18 cellular contexts compared by ENCODE assay signal in the genomic region with DNA sequence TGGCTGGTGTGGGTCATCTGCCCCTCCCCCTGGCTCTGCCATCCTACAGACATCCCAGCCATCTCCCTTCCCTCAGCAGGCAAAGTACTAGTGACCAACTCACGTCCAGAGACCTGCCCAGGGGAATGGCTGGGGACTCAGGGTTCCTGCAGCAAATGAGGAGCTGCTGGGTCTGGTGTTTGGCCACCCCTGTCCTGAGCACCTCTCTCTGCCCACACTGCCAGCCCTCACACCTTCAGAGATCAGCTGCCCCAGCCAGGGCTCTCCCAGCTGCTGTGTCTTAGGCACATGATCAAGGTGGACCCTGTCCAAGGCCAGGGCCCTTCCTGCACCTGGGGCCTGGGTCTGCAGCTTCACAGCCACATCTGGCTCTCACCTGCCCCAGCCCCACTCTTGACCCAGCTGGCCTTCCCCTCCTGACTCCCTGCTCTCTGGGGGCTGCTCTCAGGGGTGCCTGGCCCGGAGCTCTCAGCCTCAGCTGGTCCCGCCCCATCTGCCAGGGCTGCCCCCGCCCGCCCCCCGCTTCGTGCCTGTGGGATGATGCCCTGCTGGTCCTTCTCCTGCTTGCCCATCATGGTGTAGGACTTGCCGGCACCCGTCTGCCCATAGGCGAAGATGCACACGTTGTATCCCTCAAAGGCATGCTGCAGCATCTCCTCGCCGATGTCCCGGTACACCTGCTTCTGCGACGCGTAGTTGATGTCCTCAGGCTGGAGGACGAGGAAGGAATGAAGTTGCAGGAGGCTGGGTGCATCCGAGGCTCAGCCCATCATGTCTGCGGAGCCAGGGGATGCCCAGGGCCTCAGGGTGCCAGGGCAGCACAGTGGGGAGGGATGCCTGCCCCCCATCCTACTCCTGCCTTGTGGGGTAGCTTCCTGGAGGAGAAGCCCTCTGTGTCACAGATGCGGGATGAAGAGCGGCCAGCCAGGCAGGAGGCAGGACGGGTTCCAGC. TPM values are rescaled to one million over a fixed set of nuclear protein-coding genes. Genes with fewer than 3 reads are reported as not detected.
DNase-seq lines count a peak whose midpoint lies in the region; ATAC-seq and TF ChIP-seq lines count a peak whose summit lies in the region.
"Had no signal": no experiment of that assay in that cellular context is flagged by ENCODE, and none has a peak within 500 bp of the region (broad histone marks: within the 10 kb centered on the region; RNA-seq: fewer than 3 reads in every experiment).

No MANE protein-coding gene starts in this region.

- no peak overlapping the region for H3K4ac ChIP-seq in H9 (ENCODE audit: low read depth, low read length)

- no peaks in the 10 kb centered on the region for H3K9me3 Mint-ChIP-seq in H9

- H2BK12ac ChIP-seq in H9 (ENCODE audit: insufficient read length, low read depth, low read length), result no peak overlapping the region

- no peak overlapping the region for H2AK5ac ChIP-seq in H9 (ENCODE audit: insufficient read length, low read length)

- no peak overlapping the region for H4K5ac ChIP-seq in H9 (ENCODE audit: insufficient read length, low read depth, low read length)

- no peak overlapping the region for H2BK5ac ChIP-seq in H9 (ENCODE audit: insufficient read length, low read length)

- no peaks in the 10 kb centered on the region for H3K23me2 ChIP-seq in H9 (ENCODE audit: insufficient read length, low read depth, low read length, poor library complexity, severe bottlenecking)

- H4K91ac ChIP-seq in H9 (ENCODE audit: insufficient read length, low read depth, low read length), result no peak overlapping the region

- no peak overlapping the region for H3K4me3 Mint-ChIP-seq in H9

- no peak overlapping the region for H3K9ac ChIP-seq in H9 (ENCODE audit: extremely low read depth, insufficient read length, low read length)

- H4K8ac ChIP-seq in H9 (replicated peaks; ENCODE audit: insufficient read length, low read depth, low read length), result no peak overlapping the region

- H4K20me1 ChIP-seq in H9 (ENCODE audit: control insufficient read depth, insufficient read depth, insufficient read length), result no peaks in the 10 kb centered on the region

- H3K27me3 ChIP-seq in H9 (ENCODE audit: insufficient read depth, low read length), result no peaks in the 10 kb centered on the region
- H3K27me3 ChIP-seq: Peyer's patch had no signal

- intact Hi-C loops in left ventricle myocardium superior (cut with micrococcal nuclease) (no loop called here), posterior vena cava (cut with DNase I) (no loop called here)

- no peaks in the 10 kb centered on the region for H3K27me3 Mint-ChIP-seq in H9 (ENCODE audit: low read depth)

- H3T11ph ChIP-seq in H9 (ENCODE audit: low read length), result no peak overlapping the region

- H2BK15ac ChIP-seq in H9 (ENCODE audit: low read depth, low read length), result no peak overlapping the region

- peak overlapping the region in 2 of 3 experiments; percentile 68 to 96; a peak in 3 of 7 replicates for H3K27ac Mint-ChIP-seq in H9

- no peak overlapping the region for H3K18ac ChIP-seq in H9 (ENCODE audit: insufficient read length, low read depth, low read length)

- H2BK120ac ChIP-seq in H9 (ENCODE audit: low read depth, low read length, poor library complexity, severe bottlenecking), result no peak overlapping the region

- no peak for TF ChIP-seq CTCF in H9 (conservative IDR thresholded peaks at IDR 0.05)

- H3K56ac ChIP-seq in H9 (ENCODE audit: insufficient read length, low read depth, low read length), result no peak overlapping the region

- H3K14ac ChIP-seq in H9 (ENCODE audit: insufficient read depth, low read length), result no peak overlapping the region; the same call in 1 of the 2 replicates

- H3K79me2 ChIP-seq in H9 (ENCODE audit: insufficient read depth, low read length), result peaks cover 2% of the 10 kb centered on the region; the same call in 1 of the 2 replicates

- peaks cover 4% of the 10 kb centered on the region for H3K79me1 ChIP-seq in H9 (ENCODE audit: insufficient read depth, low read depth, low read length, poor library complexity, severe bottlenecking)

- DNase-seq in activated CD8-positive, alpha-beta memory T cell treated with anti-CD3 and anti-CD28 coated beads, Interleukin-2, amount 50 U/mL, for 4 hours, result peak; percentile 12
- DNase-seq in activated CD8-positive, alpha-beta memory T cell treated with anti-CD3 and anti-CD28 coated beads, Interleukin-2, amount 50 U/mL, for 48 hours, result no peak
- DNase-seq in H9 (no peak), left ventricle myocardium superior (peak; percentile 12), posterior vena cava (ENCODE audit: low spot score) (peak; percentile 62), NCI-H187 treated with DMSO at 0.1 percent for 48 hours (lab: John Stamatoyannopoulos, UW) (no peak), UCSD-AML1 (lab: John Stamatoyannopoulos, UW; ENCODE audit: unreplicated experiment) (no peak)
- DNase-seq: Caco-2, DMS79, H7, Karpas-422, MM.1S, NCI-H1930, NCI-H2171, NCI-H774, Peyer's patch had no signal

- H3K9me3 ChIP-seq in H9 (ENCODE audit: control insufficient read depth, low read depth, low read length), result no peaks in the 10 kb centered on the region
- H3K9me3 ChIP-seq: Caco-2, Peyer's patch had no signal

- no peak overlapping the region for H2AFZ ChIP-seq in H9 (ENCODE audit: low read length)

- WGBS in H9 (ENCODE audit: extremely low coverage, insufficient read length, low lambda C conversion rate), result no CpG with 5 or more reads among the region's 23 CpGs

- no peak overlapping the region for H2BK20ac ChIP-seq in H9 (ENCODE audit: low read depth, low read length, poor library complexity, severe bottlenecking)

- no peaks in the 10 kb centered on the region for H3K4me1 ChIP-seq in H9 (ENCODE audit: insufficient read depth, low read length)
- H3K4me1 ChIP-seq: Caco-2, Peyer's patch had no signal

- H3K23ac ChIP-seq in H9 (ENCODE audit: insufficient read length, low read depth, low read length), result no peak overlapping the region

- H3K4me1 Mint-ChIP-seq in H9, result peaks cover 3 to 5% of the 10 kb centered on the region in 2 experiments; a peak in 3 of 4 replicates

- H3K4me2 ChIP-seq in H9 (ENCODE audit: insufficient read depth, insufficient read length, low read length), result no peak overlapping the region

- H3K36me3 Mint-ChIP-seq in H9 (ENCODE audit: insufficient read depth in 1 of 3, low read depth in 3 of 3), result peaks cover 12 to 56% (median 54%) of the 10 kb centered on the region in 3 experiments

- no peak overlapping the region for H3K27ac ChIP-seq in H9 (ENCODE audit: insufficient read length, low read depth, low read length)
- H3K27ac ChIP-seq: Peyer's patch had no signal

- ATAC-seq in left ventricle myocardium superior (no peak), HG03565 (IDR thresholded peaks at IDR 0.05; ENCODE audit: unreplicated experiment) (no peak)
- ATAC-seq: GM12878 had no signal

RNA-seq across cellular contexts. Expression of gene KIF1A, which starts 32.2 kb away (rescaled TPM):
- 188 and 204 TPM in 2 replicates for total RNA-seq in H9 (2021)
- total RNA-seq in left ventricle myocardium superior, result 1.6 TPM
- total RNA-seq in posterior vena cava, result under 1 TPM; 0.37 to 0.57 TPM

Comparison
In these comparisons a context has a peak if more than half of its experiments do, and no peak if none do; other contexts are left out.
1. DNase-seq: peak in activated CD8-positive, alpha-beta memory T cell treated with anti-CD3 and anti-CD28 coated beads, Interleukin-2, amount 50 U/mL, for 4 hours (single experiment), left ventricle myocardium superior (single experiment) and posterior vena cava (single experiment); none in activated CD8-positive, alpha-beta memory T cell treated with anti-CD3 and anti-CD28 coated beads, Interleukin-2, amount 50 U/mL, for 48 hours (single experiment), H9 (single experiment), NCI-H187 treated with DMSO at 0.1 percent for 48 hours (single experiment) and UCSD-AML1 (single experiment).
2. RNA of gene KIF1A, which starts 32.2 kb away (total RNA-seq): 188 to 204 TPM in H9; 1.6 TPM in left ventricle myocardium superior (single experiment) and 0.37 to 0.57 TPM in posterior vena cava; every median in the first group is over 10 times any median in the second.